ENCODE assay signal across 10 cellular contexts in the genomic region with DNA sequence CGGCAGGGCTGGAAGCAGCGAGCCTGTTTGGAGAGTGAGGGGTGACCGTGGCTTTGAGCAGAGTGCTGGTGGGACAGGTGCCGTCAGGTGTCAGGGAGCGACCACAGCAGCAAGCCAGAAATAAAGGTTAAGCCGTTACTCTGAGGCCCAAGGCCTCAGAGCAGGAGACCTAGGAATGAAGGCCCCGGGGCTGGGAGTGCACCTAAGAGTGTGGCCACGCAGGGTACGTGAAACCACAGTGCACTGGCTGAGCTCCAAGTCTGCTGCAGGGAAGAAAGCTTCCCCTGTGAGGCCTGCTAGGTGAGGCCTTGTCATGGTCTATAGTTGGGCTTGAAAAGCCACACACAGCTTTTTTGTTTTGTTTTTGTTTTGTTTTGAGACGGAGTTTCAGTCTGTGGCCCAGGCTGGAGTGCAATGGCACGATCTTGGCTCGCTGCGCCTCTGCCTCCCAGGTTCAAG. TPM values are rescaled to one million over a fixed set of nuclear protein-coding genes. Genes with fewer than 3 reads are reported as not detected.
A peak's percentile ranks its signal among the peaks of the same experiment; 100 is the strongest.
DNase-seq lines count a peak whose midpoint lies in the region; ATAC-seq and TF ChIP-seq lines count a peak whose summit lies in the region.
"Had no signal": no experiment of that assay in that cellular context is flagged by ENCODE, and none has a peak within 500 bp of the region (broad histone marks: within the 10 kb centered on the region; RNA-seq: fewer than 3 reads in every experiment).

No MANE protein-coding gene starts in this region.

- H3K4me2 ChIP-seq in PC-9 = no peak overlapping the region

- no peak overlapping the region for H3K4me3 Mint-ChIP-seq in Calu3 (ENCODE audit: low read depth, unreplicated experiment)
- H3K4me3 Mint-ChIP-seq: B cell had no signal

- intact Hi-C loops in Calu3 (cut with micrococcal nuclease; ENCODE audit: unreplicated experiment) (loop anchor here (10.0 kb wide), 2 partner anchors 225 to 325 kb away; a partner anchor contains a TSS), PC-9 (cut with micrococcal nuclease; ENCODE audit: unreplicated experiment) (loop anchor here (2.0 to 10.0 kb wide), 2 partner anchors 51 to 325 kb away; a partner anchor contains a TSS), posterior vena cava (cut with DNase I) (no loop called here)

- POLR2A ChIA-PET in PC-9 (lab: Charles Lee; ENCODE audit: unreplicated experiment) = interaction anchor here (0.6 to 0.8 kb wide), 4 partner anchors 66 to 780 kb away, joined by 4 to 11 read pairs (median 6); a partner anchor contains a TSS

- ATAC-seq in HG02973 (IDR thresholded peaks at IDR 0.05; ENCODE audit: unreplicated experiment) (no peak), GM18505 (IDR thresholded peaks at IDR 0.05; ENCODE audit: unreplicated experiment) (no peak), omental fat pad (ENCODE audit: low FRiP score) (no peak)

- DNase-seq in Calu3 = peak; percentile 45
- peak; percentile 89 to 96 for DNase-seq in PC-9
- DNase-seq in activated effector memory CD4-positive, alpha-beta T cell treated with anti-CD3 and anti-CD28 coated beads, Interleukin-2, amount 50 U/mL, for 16 hours = peak; percentile 85
- DNase-seq in posterior vena cava (ENCODE audit: low spot score) = peak; percentile 64
- DNase-seq in NCI-H187 (lab: John Stamatoyannopoulos, UW) = no peak
- DNase-seq in omental fat pad (ENCODE audit: low spot score) = no peak

- H3K9me3 ChIP-seq in PC-9 (ENCODE audit: insufficient read depth, low read depth) = no peaks in the 10 kb centered on the region

- no peak for TF ChIP-seq POLR2A in GM18505 (IDR thresholded peaks at IDR 0.05; ENCODE audit: borderline replicate concordance, extremely low read depth, insufficient read depth, insufficient read length)

- H3K4me3 ChIP-seq in PC-9 = no peak overlapping the region

- BruUV-seq in Calu3 (replicated peaks; lab: Mats Ljungman, UMichigan) (no TSS peak), PC-9 (replicated peaks; lab: Mats Ljungman, UMichigan) (no TSS peak)

- H3F3A ChIP-seq in PC-9 (ENCODE audit: insufficient read depth, low read depth) = peaks cover 23% of the 10 kb centered on the region

- no peaks in the 10 kb centered on the region for H3K27me3 Mint-ChIP-seq in Calu3 (ENCODE audit: unreplicated experiment)
- H3K27me3 Mint-ChIP-seq: B cell had no signal

- peaks cover 47% of the 10 kb centered on the region for H3K36me3 Mint-ChIP-seq in Calu3 (ENCODE audit: insufficient read depth, unreplicated experiment)

- CTCF ChIA-PET in Calu3 (lab: Charles Lee) (interaction anchor here (0.7 to 1.1 kb wide), 3 partner anchors 9 to 411 kb away, joined by 3 to 4 read pairs (median 3); a partner anchor contains a TSS), PC-9 (lab: Charles Lee) (interaction anchor here (0.7 kb wide), 1 partner anchor 19 kb away, joined by 4 read pairs; no protein-coding TSS in a partner anchor)

- no peaks in the 10 kb centered on the region for H3K27me3 ChIP-seq in PC-9 (ENCODE audit: insufficient read depth, low read depth)

- H4K20me1 ChIP-seq in PC-9 (ENCODE audit: insufficient read depth) = peaks cover 16% of the 10 kb centered on the region; the same call in 1 of the 2 replicates

- H2AFZ ChIP-seq in PC-9 = no peak overlapping the region

- no peaks in the 10 kb centered on the region for H3K9me2 ChIP-seq in PC-9 (ENCODE audit: insufficient read depth)

- no peaks in the 10 kb centered on the region for H3K9me3 Mint-ChIP-seq in Calu3 (ENCODE audit: low read depth, unreplicated experiment)

- no peaks in the 10 kb centered on the region for H3K79me2 ChIP-seq in PC-9 (ENCODE audit: low read depth)

- no peaks in the 10 kb centered on the region for H3K4me1 Mint-ChIP-seq in Calu3 (ENCODE audit: low read depth, unreplicated experiment)
- H3K4me1 Mint-ChIP-seq: B cell had no signal

- H3K27ac ChIP-seq in PC-9 = 0 out of 2 replicates have a peak overlapping the region, but pooled peaks have one; percentile 3

- TF ChIP-seq CTCF in Calu3 (IDR thresholded peaks at IDR 0.05; ENCODE audit: unreplicated experiment) (no peak), PC-9 (conservative IDR thresholded peaks at IDR 0.05) (no peak), omental fat pad (IDR thresholded peaks at IDR 0.05) (no peak)

- H3K4me1 ChIP-seq in PC-9 (replicated peaks; ENCODE audit: insufficient read depth) = peaks cover 23% of the 10 kb centered on the region

- no peak overlapping the region for H3K27ac Mint-ChIP-seq in Calu3 (ENCODE audit: unreplicated experiment)
- H3K27ac Mint-ChIP-seq: B cell had no signal

- peaks cover 19% of the 10 kb centered on the region; the same call in 1 of the 2 replicates for H3K36me3 ChIP-seq in PC-9 (ENCODE audit: low read depth)

RNA-seq across cellular contexts. Expression of a gene that starts 8.7 kb away (rescaled TPM):
- total RNA-seq in Calu3 (2022) (28.5 and 30.6 TPM in 2 replicates), PC-9 (2021) (47.0 and 61.4 TPM in 2 replicates), posterior vena cava (10 to 100 TPM; 20.9 to 25.8 TPM), omental fat pad (10 to 100 TPM in 2 of 4 donors, 1 to 10 TPM in 2; 8.5 to 17.8 (median 12.5) TPM)

RNA-seq across cellular contexts. Expression of a gene that starts 14.2 kb away (rescaled TPM):
- not detected in 2 replicates for total RNA-seq in Calu3 (2022)
- not detected in 2 replicates for total RNA-seq in PC-9 (2021)
- not detected for total RNA-seq in posterior vena cava
- not detected for total RNA-seq in omental fat pad
- total RNA-seq: B cell, fibroblast of lung had no signal

Comparison
In these comparisons a context has a peak if more than half of its experiments do, and no peak if none do; other contexts are left out.
1. DNase-seq: peak in Calu3 (single experiment), PC-9 (2 of 2), activated effector memory CD4-positive, alpha-beta T cell treated with anti-CD3 and anti-CD28 coated beads, Interleukin-2, amount 50 U/mL, for 16 hours (single experiment) and posterior vena cava (single experiment); none in NCI-H187 (0 of 2) and omental fat pad (single experiment).
2. intact Hi-C loops: an anchor here in Calu3 (10.0 kb wide) and PC-9 (2.0 to 10.0 kb wide); none called in posterior vena cava.